ENCODE assay signal across 17 cellular contexts in genomic region chr6:158115508-158115907, GRCh38.
"Had no signal": no experiment of that assay in that cellular context is flagged by ENCODE, and none has a peak within 500 bp of the region (broad histone marks: within the 10 kb centered on the region; RNA-seq: fewer than 3 reads in every experiment).

No MANE protein-coding gene starts in this region.

- H3K36me3 ChIP-seq: colonic mucosa, ovary had no signal

- H3K27ac ChIP-seq: colonic mucosa, heart right ventricle, ovary, right atrium auricular region had no signal

- H3K9me3 Mint-ChIP-seq: naive thymus-derived CD4-positive, alpha-beta T cell; neural crest cell had no signal

- FAIRE-seq: frontal cortex, islet of Langerhans, small intestine had no signal

- ATAC-seq: esophagus mucosa; naive thymus-derived CD4-positive, alpha-beta T cell had no signal

- H3K4me3 ChIP-seq: colonic mucosa, heart right ventricle, ovary, right atrium auricular region had no signal

- H3K4me1 ChIP-seq: colonic mucosa, heart right ventricle, right atrium auricular region had no signal

- DNase-seq: colonic mucosa; dermis blood vessel endothelial cell; heart right ventricle; hypothalamus; kidney glomerular epithelial cell; naive thymus-derived CD4-positive, alpha-beta T cell; nucleus accumbens; ovary; small intestine; stimulated activated CD4-positive, alpha-beta T cell treated with anti-CD3 and anti-CD28 coated beads, Interleukin-12 subunit alpha, Interleukin-12 subunit beta, amount 100 ng/mL, for 4 hours; stimulated activated naive CD4-positive, alpha-beta T cell treated with Interleukin-2 at 50 U/mL for 16 hours; trophoblast cell had no signal

- H3K9me3 ChIP-seq: colonic mucosa, heart right ventricle, ovary, right atrium auricular region had no signal

- H3K27me3 ChIP-seq: colonic mucosa, heart right ventricle, ovary, right atrium auricular region had no signal

- H3K27me3 Mint-ChIP-seq: naive thymus-derived CD4-positive, alpha-beta T cell had no signal

- H3K27ac Mint-ChIP-seq: naive thymus-derived CD4-positive, alpha-beta T cell had no signal

- H3K4me3 Mint-ChIP-seq: naive thymus-derived CD4-positive, alpha-beta T cell; neural crest cell had no signal
